Comparison of ENCODE assay signal across 8 cellular contexts in the genomic region with DNA sequence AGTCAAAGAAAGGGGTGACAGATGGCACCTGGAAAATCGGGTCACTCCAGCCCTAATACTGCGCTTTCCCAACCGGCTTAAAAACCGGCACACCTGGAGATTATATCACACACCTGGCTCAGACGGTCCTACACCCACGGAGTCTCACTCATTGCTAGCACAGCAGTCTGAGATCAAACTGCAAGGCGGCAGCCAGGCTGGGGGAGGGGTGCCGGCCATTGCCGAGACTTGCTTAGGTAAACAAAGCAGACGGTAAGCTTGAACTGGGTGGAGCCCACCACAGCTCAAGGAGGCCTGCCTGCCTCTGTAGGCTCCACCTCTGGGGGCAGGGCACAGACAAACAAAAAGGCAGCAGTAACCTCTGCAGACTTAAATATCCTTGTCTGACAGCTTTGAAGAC.
DNase-seq lines count a peak whose midpoint lies in the region; TF ChIP-seq lines count a peak whose summit lies in the region.
"Not testable (repeated sequence)": the region's sequence is repeated elsewhere in the genome, so short reads cannot be mapped to it uniquely, and the experiment has no call there.

No MANE protein-coding gene starts in this region.

- POLR2A ChIA-PET in MCF 10A (lab: Yijun Ruan, JAX) = not testable (repeated sequence)

- not testable (repeated sequence) for H3K4me1 Mint-ChIP-seq in MCF 10A (ENCODE audit: insufficient read depth, unreplicated experiment); chondrocyte (ENCODE audit: low read depth)

- H3K27me3 ChIP-seq in HUES6 (ENCODE audit: control insufficient read depth, insufficient read depth, low read length); NT2/D1 (ENCODE audit: insufficient read depth, insufficient read length): not testable (repeated sequence)

- not testable (repeated sequence) for H3K36me3 Mint-ChIP-seq in MCF 10A (ENCODE audit: insufficient read depth, unreplicated experiment); chondrocyte (ENCODE audit: low read depth)

- peak overlapping the region; percentile 29 for H3K9ac ChIP-seq in HUES6 (ENCODE audit: low read length)
- not testable (repeated sequence) for H3K9ac ChIP-seq in NT2/D1 (ENCODE audit: insufficient read length, low read depth)

- H3K27ac ChIP-seq in HUES6 (ENCODE audit: low read depth, low read length); epithelial cell of prostate: not testable (repeated sequence)

- peak; percentile 3 for DNase-seq in DMS53 (lab: John Stamatoyannopoulos, UW)
- peak; percentile 95 for DNase-seq in NCI-H2171 treated with DMSO at 0.1 percent for 48 hours (lab: John Stamatoyannopoulos, UW)
- DNase-seq in NCI-H748 (lab: John Stamatoyannopoulos, UW; ENCODE audit: unreplicated experiment) = peak; percentile 42
- DNase-seq in NT2/D1 (ENCODE audit: low read depth, low spot score) = peak; percentile 6
- peak; percentile 38 for DNase-seq in MCF 10A (ENCODE audit: unreplicated experiment)
- DNase-seq in chondrocyte (ENCODE audit: low spot score) = peak; percentile 65
- DNase-seq in epithelial cell of prostate (ENCODE audit: low read depth, low spot score) = peak; percentile 34

- not testable (repeated sequence) for H3K4me1 ChIP-seq in HUES6 (ENCODE audit: control insufficient read depth, insufficient read depth, low read length); NT2/D1 (ENCODE audit: insufficient read depth, insufficient read length)

- intact Hi-C loops in MCF 10A (cut with micrococcal nuclease) = not testable (repeated sequence)

- not testable (repeated sequence) for H3K36me3 ChIP-seq in HUES6 (ENCODE audit: control insufficient read depth, insufficient read depth, low read length); NT2/D1 (ENCODE audit: insufficient read depth, insufficient read length, low read length)

- peaks cover 12% of the 10 kb centered on the region for H3K27me3 Mint-ChIP-seq in MCF 10A (ENCODE audit: insufficient read depth, unreplicated experiment)
- not testable (repeated sequence) for H3K27me3 Mint-ChIP-seq in chondrocyte (ENCODE audit: low read depth)

- CTCF ChIA-PET in MCF 10A (lab: Yijun Ruan, JAX) = interaction anchor here (0.9 kb wide), 1 partner anchor 101 kb away, joined by 3 read pairs; no protein-coding TSS in a partner anchor

- H3K27ac Mint-ChIP-seq in MCF 10A (ENCODE audit: low read depth, unreplicated experiment); chondrocyte (ENCODE audit: unreplicated experiment): not testable (repeated sequence)

- H3K9me3 ChIP-seq in HUES6 (ENCODE audit: control insufficient read depth, insufficient read depth, low read depth, low read length) = not testable (repeated sequence)
- H3K9me3 ChIP-seq in NT2/D1 (ENCODE audit: insufficient read depth, low read length) = peaks cover 11% of the 10 kb centered on the region; the same call in 1 of the 2 replicates

- H3K4me3 Mint-ChIP-seq in MCF 10A (ENCODE audit: unreplicated experiment); chondrocyte (ENCODE audit: unreplicated experiment): not testable (repeated sequence)

- not testable (repeated sequence) for TF ChIP-seq CTCF in MCF 10A (IDR thresholded peaks at IDR 0.05; ENCODE audit: unreplicated experiment); chondrocyte (IDR thresholded peaks at IDR 0.05)

- H3K4me3 ChIP-seq in HUES6 (ENCODE audit: low read depth, low read length) = peak overlapping the region; percentile 36; the same call in 1 of the 2 replicates
- H3K4me3 ChIP-seq in NT2/D1 (ENCODE audit: insufficient read length, low read depth) = not testable (repeated sequence)

- BruUV-seq in MCF 10A (replicated peaks; lab: Mats Ljungman, UMichigan) = not testable (repeated sequence)

- not testable (repeated sequence) for H3K9me3 Mint-ChIP-seq in MCF 10A (ENCODE audit: unreplicated experiment)
- H3K9me3 Mint-ChIP-seq in chondrocyte (ENCODE audit: low read depth) = peaks cover 55% of the 10 kb centered on the region

Comparison
In these comparisons a context has a peak if more than half of its experiments do, and no peak if none do; other contexts are left out.
1. DNase-seq: peak in every context shown above with its lines; median percentile 95 in NCI-H2171 treated with DMSO at 0.1 percent for 48 hours; 65 in chondrocyte; 42 in NCI-H748; 38 in MCF 10A; 34 in epithelial cell of prostate; 6 in NT2/D1; 3 in DMS53.